ENCODE assay signal across 22 cellular contexts in genomic region chr10:106043833-106044232, GRCh38.
A peak's percentile ranks its signal among the peaks of the same experiment; 100 is the strongest.
DNase-seq lines count a peak whose midpoint lies in the region; ATAC-seq and TF ChIP-seq lines count a peak whose summit lies in the region.
"Had no signal": no experiment of that assay in that cellular context is flagged by ENCODE, and none has a peak within 500 bp of the region (broad histone marks: within the 10 kb centered on the region; RNA-seq: fewer than 3 reads in every experiment).

No MANE protein-coding gene starts in this region.

- DNase-seq in AG20443 (ENCODE audit: low spot score) (peak; percentile 31), RKO (ENCODE audit: low spot score) (peak; percentile 40), fibroblast of peridontal ligament (ENCODE audit: extremely low read depth) (peak; percentile 76), heart right ventricle (no peak), ecto neural progenitor cell (ENCODE audit: low spot score) (no peak), NCI-H1436 (lab: John Stamatoyannopoulos, UW) (no peak)
- DNase-seq in activated CD4-positive, CD25-positive, alpha-beta regulatory T cell treated with anti-CD3 and anti-CD28 coated beads, Interleukin-2, amount 50 U/mL, for 72 hours: no peak
- DNase-seq: activated naive CD4-positive, alpha-beta T cell treated with anti-CD3 and anti-CD28 coated beads, Interleukin-2, amount 10 ng/mL, durations not matched to agents 7 days and 5 days; Caco-2; caudate nucleus; effector CD4-positive, alpha-beta T cell; foreskin melanocyte; GF-D8; H7; lower lobe of right lung; natural killer cell; NCI-H1694 treated with DMSO at 0.1 percent for 48 hours; NCI-H345; SJCRH30; stimulated activated naive CD8-positive, alpha-beta T cell treated with anti-CD3 and anti-CD28 coated beads, Interleukin-15, amount 100 ng/mL, for 72 hours had no signal

- H3K27me3 ChIP-seq in heart right ventricle: no peaks in the 10 kb centered on the region
- H3K27me3 ChIP-seq: vagina had no signal

- TF ChIP-seq CTCF in heart right ventricle (IDR thresholded peaks at IDR 0.05): no peak

- H3K4me1 ChIP-seq in mesodermal cell (ENCODE audit: control insufficient read depth, insufficient read depth, low read length, poor library complexity, severe bottlenecking) (no peaks in the 10 kb centered on the region), heart right ventricle (no peaks in the 10 kb centered on the region)
- H3K4me1 ChIP-seq: Caco-2, lower lobe of right lung, SJCRH30, vagina had no signal

- intact Hi-C loops in heart right ventricle (cut with DNase I): no loop called here

- H3K4me3 ChIP-seq in mesodermal cell (ENCODE audit: extremely low read depth, insufficient read depth, low read length, poor library complexity, severe bottlenecking): no peak overlapping the region
- H3K4me3 ChIP-seq in heart right ventricle: no peak overlapping the region
- H3K4me3 ChIP-seq: lower lobe of right lung, SJCRH30, vagina had no signal

- ATAC-seq in heart right ventricle: no peak
- ATAC-seq: lower lobe of right lung; natural killer cell; stimulated activated naive CD8-positive, alpha-beta T cell treated with anti-CD3 and anti-CD28 coated beads, Interleukin-15, amount 100 ng/mL, for 72 hours had no signal

- WGBS in mesodermal cell (ENCODE audit: insufficient coverage in 2 of 2), 2 experiments: 33% methylated on average over 1 of the region's 3 CpGs; no CpG with 5 or more reads in 1 of the 2 experiments
- WGBS in heart right ventricle, 2 donors: 55 to 62% methylated on average over 3 of the region's 3 CpGs

- H3K27ac ChIP-seq in mesodermal cell (ENCODE audit: low read depth, low read length, severe bottlenecking) (peak overlapping the region; percentile 42), heart right ventricle (no peak overlapping the region)
- H3K27ac ChIP-seq: lower lobe of right lung, SJCRH30, vagina had no signal

- H3K9me3 ChIP-seq in mesodermal cell (ENCODE audit: control insufficient read depth, low read length): no peaks in the 10 kb centered on the region
- H3K9me3 ChIP-seq in heart right ventricle: no peaks in the 10 kb centered on the region
- H3K9me3 ChIP-seq: Caco-2, lower lobe of right lung, SJCRH30, vagina had no signal

- H3K36me3 ChIP-seq in mesodermal cell (ENCODE audit: control insufficient read depth, insufficient read depth, low read length): no peaks in the 10 kb centered on the region
- no peaks in the 10 kb centered on the region for H3K36me3 ChIP-seq in heart right ventricle
- H3K36me3 ChIP-seq: lower lobe of right lung, SJCRH30, vagina had no signal

Comparison
In these comparisons a context has a peak if more than half of its experiments do, and no peak if none do; other contexts are left out.
1. DNase-seq: peak in AG20443 (single experiment), RKO (single experiment) and fibroblast of peridontal ligament (single experiment); none in heart right ventricle (0 of 2), activated CD4-positive, CD25-positive, alpha-beta regulatory T cell treated with anti-CD3 and anti-CD28 coated beads, Interleukin-2, amount 50 U/mL, for 72 hours (single experiment), ecto neural progenitor cell (single experiment) and NCI-H1436 (single experiment).